8 cellular contexts compared by ENCODE assay signal in the genomic region with DNA sequence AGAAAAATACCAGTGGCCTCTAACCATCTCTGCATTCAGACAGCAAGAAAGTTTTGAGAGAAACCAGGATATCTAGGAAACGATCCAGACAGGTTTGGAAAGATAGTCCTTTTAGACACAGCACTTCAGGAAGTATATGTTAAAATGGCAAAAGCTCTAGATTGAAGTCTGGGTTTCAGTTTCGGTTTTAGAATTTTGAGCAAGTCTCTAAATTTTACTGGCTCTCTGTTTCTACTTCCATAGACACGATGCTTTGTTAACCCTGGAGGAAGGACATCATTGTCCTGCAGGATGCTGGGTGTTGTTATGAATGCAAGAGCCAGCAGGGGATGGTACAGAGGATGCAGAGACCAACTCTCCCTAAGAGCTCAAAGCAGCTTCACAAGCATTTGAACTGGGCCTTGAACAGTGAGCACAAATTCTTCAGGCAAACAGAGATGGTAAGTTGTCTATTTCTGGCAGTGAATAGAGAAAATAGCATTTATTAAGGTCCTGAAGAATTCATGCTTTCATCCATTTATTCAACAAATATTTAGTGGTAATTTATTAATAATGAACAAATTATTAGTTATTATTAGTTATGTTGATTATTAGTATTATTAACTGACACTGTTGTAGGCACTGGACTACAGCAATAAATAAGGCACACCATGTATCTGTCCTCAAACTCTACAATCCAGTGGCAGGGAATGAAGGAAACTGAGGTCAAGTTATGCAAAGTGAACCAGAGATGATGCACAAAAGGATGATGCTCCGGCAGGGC.
DNase-seq lines count a peak whose midpoint lies in the region; ATAC-seq and TF ChIP-seq lines count a peak whose summit lies in the region.

No MANE protein-coding gene starts in this region.

- DNase-seq in cardiac muscle cell (ENCODE audit: low read depth in 1 of 2, low spot score in 1 of 2) = peak in 1 of 2 donors; percentile 31
- no peak for DNase-seq in heart left ventricle
- DNase-seq in OCI-M1 (lab: John Stamatoyannopoulos, UW) = peak; percentile 68
- DNase-seq in fibroblast of peridontal ligament (ENCODE audit: extremely low read depth) = peak; percentile 64
- no peak for DNase-seq in COR-L47 (lab: John Stamatoyannopoulos, UW)
- no peak for DNase-seq in kidney glomerular epithelial cell (lab: John Stamatoyannopoulos, UW)
- no peak for DNase-seq in anterior cingulate cortex (lab: John Stamatoyannopoulos, UW)
- no peak for DNase-seq in SIG-M5 (lab: John Stamatoyannopoulos, UW)

- no peak for ATAC-seq in heart left ventricle

- TF ChIP-seq POLR2A in heart left ventricle (IDR thresholded peaks at IDR 0.05) = no peak

- no peak overlapping the region for H3K27ac ChIP-seq in cardiac muscle cell
- peak overlapping the region in 1 of 12 donors; percentile 6 for H3K27ac ChIP-seq in heart left ventricle

- H3K27me3 ChIP-seq in cardiac muscle cell = no peaks in the 10 kb centered on the region
- H3K27me3 ChIP-seq in heart left ventricle = no peaks in the 10 kb centered on the region

- peak; percentile 20 for TF ChIP-seq CTCF in cardiac muscle cell (IDR thresholded peaks at IDR 0.05; ENCODE audit: low read depth, low read length)
- TF ChIP-seq CTCF in heart left ventricle (IDR thresholded peaks at IDR 0.05) = no peak

- intact Hi-C loops in heart left ventricle (cut with DNase I) = no loop called here

- no peaks in the 10 kb centered on the region for H3K36me3 ChIP-seq in cardiac muscle cell
- no peaks in the 10 kb centered on the region for H3K36me3 ChIP-seq in heart left ventricle

- WGBS in heart left ventricle, 4 donors = 56 to 71% (median 64%) methylated on average over 4 of the region's 4 CpGs

- H3K4me1 ChIP-seq in cardiac muscle cell (ENCODE audit: low read depth) (no peaks in the 10 kb centered on the region), heart left ventricle (peaks cover 0 to 24% (median 7%) of the 10 kb centered on the region in 12 donors)

- no peaks in the 10 kb centered on the region for H3K9me3 ChIP-seq in cardiac muscle cell (ENCODE audit: low read depth)
- no peaks in the 10 kb centered on the region for H3K9me3 ChIP-seq in heart left ventricle

- H3K4me3 ChIP-seq in cardiac muscle cell (no peak overlapping the region), heart left ventricle (no peak overlapping the region)

Comparison
In these comparisons a context has a peak if more than half of its experiments do, and no peak if none do; other contexts are left out.
1. DNase-seq: peak in OCI-M1 (single experiment) and fibroblast of peridontal ligament (single experiment); none in heart left ventricle (0 of 5), COR-L47 (single experiment), kidney glomerular epithelial cell (single experiment), anterior cingulate cortex (0 of 58) and SIG-M5 (single experiment).